ENCODE assay signal across 21 cellular contexts in genomic region chr4:13007802-13008201, GRCh38.
"Had no signal": no experiment of that assay in that cellular context is flagged by ENCODE, and none has a peak within 500 bp of the region (broad histone marks: within the 10 kb centered on the region; RNA-seq: fewer than 3 reads in every experiment).

No MANE protein-coding gene starts in this region.

- H3K4me3 ChIP-seq: Peyer's patch, SJSA1 had no signal

- H3K27me3 ChIP-seq: Peyer's patch, SJSA1 had no signal

- DNase-seq: Karpas-422, KBM-7, MM.1S, MV-4-11, NCI-H1105, NCI-H1436 treated with DMSO at 0.1 percent for 48 hours, NCI-H1694 treated with DMSO at 0.1 percent for 48 hours, NCI-H187 treated with DMSO at 0.1 percent for 48 hours, NCI-H2171 treated with DMSO at 0.1 percent for 48 hours, NCI-H2227 treated with DMSO at 0.1 percent for 48 hours, NCI-H345, NCI-H524 treated with DMSO at 0.1 percent for 48 hours, NCI-H526 treated with DMSO at 0.1 percent for 48 hours, Peyer's patch, Right ventricle myocardium superior, RPMI8226, SHP77 treated with DMSO at 0.1 percent for 48 hours, SK-N-SH, SW 1271 had no signal

- H3K4me1 ChIP-seq: Peyer's patch, SJSA1 had no signal

- H3K9me3 ChIP-seq: Peyer's patch, SJSA1, SK-N-SH had no signal

- H3K9ac ChIP-seq: KMS-11, SK-N-SH had no signal

- H3K27ac ChIP-seq: KMS-11, Peyer's patch, SJSA1 had no signal

- H3K4me2 ChIP-seq: KMS-11, SK-N-SH had no signal

- H3K36me3 ChIP-seq: Peyer's patch, SJSA1 had no signal
